ENCODE assay signal across 1 cellular context in the genomic region with DNA sequence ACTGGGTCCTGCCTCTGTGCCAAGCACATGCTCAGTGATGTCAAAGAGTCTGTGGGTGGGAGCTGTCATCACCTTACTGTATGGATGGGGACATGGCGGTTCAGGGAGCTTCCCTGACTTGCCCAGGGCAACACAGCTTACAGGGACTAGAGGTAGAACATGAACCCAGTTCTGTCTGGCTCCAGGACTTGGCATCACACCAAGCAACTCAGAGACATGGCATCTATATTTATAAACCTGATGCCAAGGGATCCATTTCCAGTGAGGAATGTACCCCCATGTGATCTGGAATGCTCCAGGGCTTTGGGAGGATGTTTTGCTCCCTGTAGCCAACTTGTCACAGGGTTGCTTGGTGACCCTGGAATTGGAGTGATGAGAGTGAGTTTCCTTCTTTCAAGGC.
TF ChIP-seq lines count a peak whose summit lies in the region.

No MANE protein-coding gene starts in this region.

TF ChIP-seq in SK-N-SH treated with all-trans-retinoic acid at 6 μM for 48 hours, 23 proteins besides CTCF, POLR2A, EP300 and RAD21 (continued from another document):
- TF ChIP-seq, protein P1, sequence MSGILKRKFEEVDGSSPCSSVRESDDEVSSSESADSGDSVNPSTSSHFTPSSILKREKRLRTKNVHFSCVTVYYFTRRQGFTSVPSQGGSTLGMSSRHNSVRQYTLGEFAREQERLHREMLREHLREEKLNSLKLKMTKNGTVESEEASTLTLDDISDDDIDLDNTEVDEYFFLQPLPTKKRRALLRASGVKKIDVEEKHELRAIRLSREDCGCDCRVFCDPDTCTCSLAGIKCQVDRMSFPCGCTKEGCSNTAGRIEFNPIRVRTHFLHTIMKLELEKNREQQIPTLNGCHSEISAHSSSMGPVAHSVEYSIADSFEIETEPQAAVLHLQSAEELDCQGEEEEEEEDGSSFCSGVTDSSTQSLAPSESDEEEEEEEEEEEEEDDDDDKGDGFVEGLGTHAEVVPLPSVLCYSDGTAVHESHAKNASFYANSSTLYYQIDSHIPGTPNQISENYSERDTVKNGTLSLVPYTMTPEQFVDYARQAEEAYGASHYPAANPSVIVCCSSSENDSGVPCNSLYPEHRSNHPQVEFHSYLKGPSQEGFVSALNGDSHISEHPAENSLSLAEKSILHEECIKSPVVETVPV (CRISPR knock-in tag; IDR thresholded peaks at IDR 0.05), result no peak
TF ChIP-seq in SK-N-SH treated with all-trans-retinoic acid at 6 μM for 48 hours: peak in this region for 0.
